In the genomic region with DNA sequence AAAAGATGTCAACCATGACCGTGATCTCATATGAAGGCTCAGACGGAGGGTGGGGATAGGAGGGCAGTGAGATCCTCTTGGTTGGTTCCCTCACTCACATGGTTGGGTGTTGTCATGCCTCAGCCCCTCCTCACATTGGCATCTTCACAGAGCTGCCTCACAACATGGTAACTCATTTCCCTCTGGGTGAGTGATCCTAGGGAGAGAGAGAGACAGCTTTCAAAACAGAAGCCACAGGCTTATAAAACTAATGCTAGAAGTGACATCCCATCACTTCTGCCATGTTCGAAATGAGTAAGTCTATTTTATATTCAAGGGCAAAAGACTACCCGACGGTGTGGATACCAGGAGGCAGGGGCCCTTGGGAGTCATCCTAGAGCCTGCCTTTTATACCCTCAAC, we compare ENCODE assay signal across 37 cellular contexts.
"Had no signal": no experiment of that assay in that cellular context is flagged by ENCODE, and none has a peak within 500 bp of the region (broad histone marks: within the 10 kb centered on the region; RNA-seq: fewer than 3 reads in every experiment).

No MANE protein-coding gene starts in this region.

- H3K4me3 ChIP-seq: adrenal gland, ascending aorta, body of pancreas, breast epithelium, cardiac muscle cell had no signal

- H3K36me3 ChIP-seq: adrenal gland, ascending aorta, brain microvascular endothelial cell, breast epithelium, cardiac muscle cell had no signal

- H3K4me3 Mint-ChIP-seq: activated naive CD4-positive, alpha-beta T cell treated with anti-CD3 and anti-CD28 coated beads for 36 hours; activated naive CD4-positive, alpha-beta T cell treated with anti-CD3 and anti-CD28 coated beads, Interleukin-2, amount 10 ng/mL, durations not matched to agents 7 days and 5 days; activated naive CD4-positive, alpha-beta T cell treated with anti-CD3 and anti-CD28 coated beads, Interleukin-2, amount 50 U/mL, for 24 hours; activated naive CD8-positive, alpha-beta T cell; activated naive CD8-positive, alpha-beta T cell treated with anti-CD3 and anti-CD28 coated beads for 36 hours; activated naive CD8-positive, alpha-beta T cell treated with anti-CD3 and anti-CD28 coated beads, Interleukin-2, amount 10 ng/mL, durations not matched to agents 7 days and 5 days; activated naive CD8-positive, alpha-beta T cell treated with anti-CD3 and anti-CD28 coated beads, Interleukin-2, amount 50 U/mL, for 24 hours; activated T-cell treated with anti-CD3 and anti-CD28 coated beads, Interleukin-2, amount 50 U/mL, for 24 hours; activated T-cell treated with anti-CD3 and anti-CD28 coated beads, Interleukin-2, amount 50 U/mL, for 4 hours; activated T-cell treated with anti-CD3 and anti-CD28 coated beads, Interleukin-2, amount 50 U/mL, for 72 hours; activated T-helper 1 cell treated with anti-CD3 and anti-CD28 coated beads, Interleukin-12 subunit alpha, Interleukin-12 subunit beta, Interleukin-2, Interleukin-4 antibody, amounts not matched to agents 30 ng/mL and 10 ng/mL and 1 ng/mL, durations not matched to agents 14 hours and 24 hours and 36 hours; activated T-helper 17 cell treated with anti-CD3 and anti-CD28 coated beads, Interleukin-2, amount 50 U/mL, for 72 hours; brain; central memory CD8-positive, alpha-beta T cell had no signal

- H3K27ac Mint-ChIP-seq: activated naive CD4-positive, alpha-beta T cell treated with anti-CD3 and anti-CD28 coated beads for 36 hours; activated naive CD4-positive, alpha-beta T cell treated with anti-CD3 and anti-CD28 coated beads, Interleukin-2, amount 10 ng/mL, durations not matched to agents 7 days and 5 days; activated naive CD4-positive, alpha-beta T cell treated with anti-CD3 and anti-CD28 coated beads, Interleukin-2, amount 50 U/mL, for 24 hours; activated naive CD4-positive, alpha-beta T cell treated with anti-CD3 and anti-CD28 coated beads, Interleukin-2, amount 50 U/mL, for 72 hours; activated naive CD8-positive, alpha-beta T cell; activated naive CD8-positive, alpha-beta T cell treated with anti-CD3 and anti-CD28 coated beads for 36 hours; activated naive CD8-positive, alpha-beta T cell treated with anti-CD3 and anti-CD28 coated beads, Interleukin-2, amount 10 ng/mL, durations not matched to agents 7 days and 5 days; activated naive CD8-positive, alpha-beta T cell treated with anti-CD3 and anti-CD28 coated beads, Interleukin-2, amount 50 U/mL, for 24 hours; activated T-cell treated with anti-CD3 and anti-CD28 coated beads, Interleukin-2, amount 50 U/mL, for 24 hours; activated T-cell treated with anti-CD3 and anti-CD28 coated beads, Interleukin-2, amount 50 U/mL, for 72 hours; activated T-helper 1 cell treated with anti-CD3 and anti-CD28 coated beads, Interleukin-12 subunit alpha, Interleukin-12 subunit beta, Interleukin-2, Interleukin-4 antibody, amounts not matched to agents 30 ng/mL and 10 ng/mL and 1 ng/mL, durations not matched to agents 14 hours and 24 hours and 36 hours; activated T-helper 17 cell treated with anti-CD3 and anti-CD28 coated beads, Interleukin-2, amount 50 U/mL, for 72 hours; activated T-helper 2 cell treated with anti-CD3 and anti-CD28 coated beads, Interferon-gamma antibody, Interleukin-2, Interleukin-4, amounts not matched to agents 10 μg/mL and 5 μg/mL and 100 μg/mL, durations not matched to agents 14 hours and 24 hours and 36 hours; brain had no signal

- H3K27ac ChIP-seq: adrenal gland, ascending aorta, body of pancreas, brain microvascular endothelial cell, breast epithelium, cardiac muscle cell had no signal

- H3K27me3 Mint-ChIP-seq: activated naive CD4-positive, alpha-beta T cell treated with anti-CD3 and anti-CD28 coated beads, Interleukin-2, amount 10 ng/mL, durations not matched to agents 7 days and 5 days; activated naive CD4-positive, alpha-beta T cell treated with anti-CD3 and anti-CD28 coated beads, Interleukin-2, amount 50 U/mL, for 24 hours; activated naive CD8-positive, alpha-beta T cell; activated naive CD8-positive, alpha-beta T cell treated with anti-CD3 and anti-CD28 coated beads for 36 hours; activated naive CD8-positive, alpha-beta T cell treated with anti-CD3 and anti-CD28 coated beads, Interleukin-2, amount 10 ng/mL, durations not matched to agents 7 days and 5 days; activated naive CD8-positive, alpha-beta T cell treated with anti-CD3 and anti-CD28 coated beads, Interleukin-2, amount 50 U/mL, for 24 hours; activated T-cell treated with anti-CD3 and anti-CD28 coated beads, Interleukin-2, amount 50 U/mL, for 24 hours; activated T-helper 17 cell treated with anti-CD3 and anti-CD28 coated beads, Interleukin-2, amount 50 U/mL, for 72 hours; brain; central memory CD8-positive, alpha-beta T cell had no signal

- H3K27me3 ChIP-seq: adrenal gland, ascending aorta, body of pancreas, brain microvascular endothelial cell, breast epithelium, cardiac muscle cell had no signal

- H3K9me3 ChIP-seq: adrenal gland, ascending aorta, body of pancreas, breast epithelium had no signal

- DNase-seq: activated effector memory CD4-positive, alpha-beta T cell treated with anti-CD3 and anti-CD28 coated beads, Interleukin-2, amount 50 U/mL, for 16 hours; activated effector memory CD4-positive, alpha-beta T cell treated with Interleukin-2 at 50 U/mL for 16 hours; activated gamma-delta T cell; activated gamma-delta T cell treated with Interleukin-2 at 50 U/mL for 16 hours; activated naive CD4-positive, alpha-beta T cell; activated naive CD4-positive, alpha-beta T cell treated with anti-CD3 and anti-CD28 coated beads for 36 hours; activated naive CD4-positive, alpha-beta T cell treated with anti-CD3 and anti-CD28 coated beads, Interleukin-2, amount 10 ng/mL, durations not matched to agents 7 days and 5 days; activated naive CD4-positive, alpha-beta T cell treated with anti-CD3 and anti-CD28 coated beads, Interleukin-2, amount 50 U/mL, for 16 hours; activated naive CD4-positive, alpha-beta T cell treated with Interleukin-2 at 50 U/mL for 16 hours; activated naive CD8-positive, alpha-beta T cell treated with anti-CD3 and anti-CD28 coated beads for 36 hours; activated naive CD8-positive, alpha-beta T cell treated with anti-CD3 and anti-CD28 coated beads, Interleukin-2, amount 10 ng/mL, durations not matched to agents 7 days and 5 days; activated naive CD8-positive, alpha-beta T cell treated with anti-CD3 and anti-CD28 coated beads, Interleukin-2, amount 50 U/mL, for 24 hours; activated T-cell treated with anti-CD3 and anti-CD28 coated beads, Interleukin-2, amount 50 U/mL, for 24 hours; activated T-cell treated with anti-CD3 and anti-CD28 coated beads, Interleukin-2, amount 50 U/mL, for 4 hours; activated T-cell treated with anti-CD3 and anti-CD28 coated beads, Interleukin-2, amount 50 U/mL, for 48 hours; activated T-cell treated with anti-CD3 and anti-CD28 coated beads, Interleukin-2, amount 50 U/mL, for 72 hours; adrenal gland; amniotic stem cell; amygdala; anterior cingulate cortex; aorta; body of pancreas; brain microvascular endothelial cell; caudate nucleus; central memory CD4-positive, alpha-beta T cell; cerebellar nuclear complex had no signal

- H3K4me1 ChIP-seq: adrenal gland, ascending aorta, body of pancreas, breast epithelium had no signal

- H3K36me3 Mint-ChIP-seq: activated naive CD4-positive, alpha-beta T cell treated with anti-CD3 and anti-CD28 coated beads, Interleukin-2, amount 10 ng/mL, durations not matched to agents 7 days and 5 days; activated naive CD4-positive, alpha-beta T cell treated with anti-CD3 and anti-CD28 coated beads, Interleukin-2, amount 50 U/mL, for 24 hours; activated naive CD4-positive, alpha-beta T cell treated with anti-CD3 and anti-CD28 coated beads, Interleukin-2, amount 50 U/mL, for 72 hours; activated naive CD8-positive, alpha-beta T cell; activated naive CD8-positive, alpha-beta T cell treated with anti-CD3 and anti-CD28 coated beads for 36 hours; activated naive CD8-positive, alpha-beta T cell treated with anti-CD3 and anti-CD28 coated beads, Interleukin-2, amount 10 ng/mL, durations not matched to agents 7 days and 5 days; brain had no signal

- H3K9me3 Mint-ChIP-seq: activated naive CD4-positive, alpha-beta T cell treated with anti-CD3 and anti-CD28 coated beads for 36 hours; activated naive CD4-positive, alpha-beta T cell treated with anti-CD3 and anti-CD28 coated beads, Interleukin-2, amount 10 ng/mL, durations not matched to agents 7 days and 5 days; activated naive CD4-positive, alpha-beta T cell treated with anti-CD3 and anti-CD28 coated beads, Interleukin-2, amount 50 U/mL, for 24 hours; activated naive CD4-positive, alpha-beta T cell treated with anti-CD3 and anti-CD28 coated beads, Interleukin-2, amount 50 U/mL, for 72 hours; activated naive CD8-positive, alpha-beta T cell treated with anti-CD3 and anti-CD28 coated beads for 36 hours; activated naive CD8-positive, alpha-beta T cell treated with anti-CD3 and anti-CD28 coated beads, Interleukin-2, amount 10 ng/mL, durations not matched to agents 7 days and 5 days; activated naive CD8-positive, alpha-beta T cell treated with anti-CD3 and anti-CD28 coated beads, Interleukin-2, amount 50 U/mL, for 24 hours; activated T-cell treated with anti-CD3 and anti-CD28 coated beads, Interleukin-2, amount 50 U/mL, for 24 hours; activated T-cell treated with anti-CD3 and anti-CD28 coated beads, Interleukin-2, amount 50 U/mL, for 4 hours; activated T-helper 1 cell treated with anti-CD3 and anti-CD28 coated beads, Interleukin-12 subunit alpha, Interleukin-12 subunit beta, Interleukin-2, Interleukin-4 antibody, amounts not matched to agents 30 ng/mL and 10 ng/mL and 1 ng/mL, durations not matched to agents 14 hours and 24 hours and 36 hours; activated T-helper 2 cell treated with anti-CD3 and anti-CD28 coated beads, Interferon-gamma antibody, Interleukin-2, Interleukin-4, amounts not matched to agents 10 μg/mL and 5 μg/mL and 100 μg/mL, durations not matched to agents 14 hours and 24 hours and 36 hours; brain; central memory CD8-positive, alpha-beta T cell had no signal

- H3K4me1 Mint-ChIP-seq: activated naive CD4-positive, alpha-beta T cell treated with anti-CD3 and anti-CD28 coated beads, Interleukin-2, amount 10 ng/mL, durations not matched to agents 7 days and 5 days; activated naive CD4-positive, alpha-beta T cell treated with anti-CD3 and anti-CD28 coated beads, Interleukin-2, amount 50 U/mL, for 24 hours; activated naive CD8-positive, alpha-beta T cell treated with anti-CD3 and anti-CD28 coated beads for 36 hours; activated naive CD8-positive, alpha-beta T cell treated with anti-CD3 and anti-CD28 coated beads, Interleukin-2, amount 10 ng/mL, durations not matched to agents 7 days and 5 days; activated naive CD8-positive, alpha-beta T cell treated with anti-CD3 and anti-CD28 coated beads, Interleukin-2, amount 50 U/mL, for 24 hours; activated T-helper 17 cell treated with anti-CD3 and anti-CD28 coated beads, Interleukin-2, amount 50 U/mL, for 72 hours; brain; central memory CD8-positive, alpha-beta T cell had no signal
